In the genomic region with DNA sequence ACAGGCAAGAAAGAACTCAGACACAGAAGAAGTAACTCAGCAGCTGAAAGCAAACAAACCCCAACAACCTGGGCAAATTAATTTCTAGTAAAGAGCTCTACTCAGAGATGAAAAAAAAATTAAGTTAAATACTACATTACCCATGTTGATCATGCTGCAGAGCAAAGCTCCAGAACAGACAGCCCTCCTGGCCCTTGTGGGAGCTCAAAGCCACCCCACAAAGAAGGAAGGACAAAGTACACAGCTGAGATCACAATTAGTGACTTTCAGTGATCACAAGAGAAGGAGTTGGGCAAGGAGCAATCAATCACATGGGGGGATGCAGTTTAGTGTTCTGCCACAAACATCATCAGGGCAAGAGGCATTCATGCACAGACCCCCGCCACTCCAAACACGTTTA, we compare ENCODE assay signal across 20 cellular contexts.
A peak's percentile ranks its signal among the peaks of the same experiment; 100 is the strongest.
DNase-seq lines count a peak whose midpoint lies in the region; ATAC-seq, FAIRE-seq and TF ChIP-seq lines count a peak whose summit lies in the region.
"Had no signal": no experiment of that assay in that cellular context is flagged by ENCODE, and none has a peak within 500 bp of the region (broad histone marks: within the 10 kb centered on the region; RNA-seq: fewer than 3 reads in every experiment).

No MANE protein-coding gene starts in this region.

- H3K9me3 ChIP-seq in hepatocyte (ENCODE audit: low read depth): no peaks in the 10 kb centered on the region
- H3K9me3 ChIP-seq in small intestine (ENCODE audit: control insufficient read depth, low read depth): no peaks in the 10 kb centered on the region
- no peaks in the 10 kb centered on the region for H3K9me3 ChIP-seq in esophagus muscularis mucosa
- H3K9me3 ChIP-seq in osteoblast (ENCODE audit: low read depth, low read length): no peaks in the 10 kb centered on the region
- H3K9me3 ChIP-seq: BE2C had no signal

- H3K36me3 ChIP-seq in hepatocyte (replicated peaks; ENCODE audit: insufficient read depth, low read depth) (no peaks in the 10 kb centered on the region), small intestine (ENCODE audit: control insufficient read depth in 2 of 2, insufficient read depth in 2 of 2, low read length in 2 of 2) (no peaks in the 10 kb centered on the region), esophagus muscularis mucosa (no peaks in the 10 kb centered on the region), osteoblast (ENCODE audit: insufficient read depth, low read length) (no peaks in the 10 kb centered on the region)
- H3K36me3 ChIP-seq: BE2C had no signal

- H3K4me1 ChIP-seq in hepatocyte (ENCODE audit: insufficient read depth) (peaks cover 26% of the 10 kb centered on the region), small intestine (ENCODE audit: control insufficient read depth in 2 of 2, insufficient read depth in 1 of 2, low read depth in 1 of 2, low read length in 1 of 2) (peaks cover 5 to 6% of the 10 kb centered on the region in 2 donors), esophagus muscularis mucosa (no peaks in the 10 kb centered on the region), osteoblast (ENCODE audit: insufficient read depth, low read length) (no peaks in the 10 kb centered on the region)
- H3K4me1 ChIP-seq: BE2C had no signal

- H3K9me2 ChIP-seq in hepatocyte (replicated peaks; ENCODE audit: insufficient read depth): no peaks in the 10 kb centered on the region

- no peak for ATAC-seq in GM21526 (IDR thresholded peaks at IDR 0.05; ENCODE audit: low FRiP score, unreplicated experiment)

- no peak for TF ChIP-seq POLR2A in esophagus muscularis mucosa (IDR thresholded peaks at IDR 0.05; ENCODE audit: low read depth)

- peak; percentile 10 for DNase-seq in HuH-7 (ENCODE audit: low spot score)
- peak; percentile 70 for DNase-seq in NCI-H748 (lab: John Stamatoyannopoulos, UW; ENCODE audit: unreplicated experiment)
- peak; percentile 34 for DNase-seq in hepatocyte (ENCODE audit: low spot score)
- DNase-seq in small intestine: peak; percentile 81
- DNase-seq in esophagus muscularis mucosa (ENCODE audit: extremely low spot score): no peak
- DNase-seq in stimulated activated CD4-positive, alpha-beta T cell treated with anti-CD3 and anti-CD28 coated beads, Interleukin-4, amount 100 ng/mL, for 1 hour: no peak
- DNase-seq in osteoblast (ENCODE audit: insufficient read length, low spot score, missing footprints): no peak
- DNase-seq: ACHN; BE2C; CD4-positive, alpha-beta T cell; DMS153; DMS79; GDM1; H9; KBM-7 had no signal

- no peak for FAIRE-seq in small intestine (lab: Jason Lieb, UNC)
- FAIRE-seq: A204.1, H1 had no signal

- no peak for TF ChIP-seq EP300 in esophagus muscularis mucosa (IDR thresholded peaks at IDR 0.05)

- TF ChIP-seq CTCF in hepatocyte (IDR thresholded peaks at IDR 0.05; ENCODE audit: poor library complexity): no peak
- no peak for TF ChIP-seq CTCF in esophagus muscularis mucosa (IDR thresholded peaks at IDR 0.05)
- TF ChIP-seq CTCF in osteoblast (IDR thresholded peaks at IDR 0.05; ENCODE audit: extremely low read depth, low read depth, low read length): no peak

- no peaks in the 10 kb centered on the region for H4K20me1 ChIP-seq in hepatocyte (ENCODE audit: insufficient read depth, poor library complexity, severe bottlenecking)
- no peaks in the 10 kb centered on the region for H4K20me1 ChIP-seq in osteoblast (ENCODE audit: insufficient read depth, low read length)

- H3K27ac ChIP-seq in hepatocyte: peak overlapping the region; percentile 97
- H3K27ac ChIP-seq in small intestine (ENCODE audit: low read depth in 1 of 2, low read length in 1 of 2): peak overlapping the region in 1 of 2 donors; percentile 86
- no peak overlapping the region for H3K27ac ChIP-seq in esophagus muscularis mucosa (replicated peaks in 1 of 4)
- no peak overlapping the region for H3K27ac ChIP-seq in osteoblast (ENCODE audit: low read depth, low read length)
- H3K27ac ChIP-seq: C4-2B, HL-60 had no signal

- H3K4me3 ChIP-seq in hepatocyte (no peak overlapping the region), small intestine (ENCODE audit: low read depth in 1 of 2, low read length in 2 of 2) (peak overlapping the region in 1 of 2 donors; percentile 48), esophagus muscularis mucosa (no peak overlapping the region), osteoblast (ENCODE audit: insufficient read depth, low read length) (no peak overlapping the region)

- H2AFZ ChIP-seq in hepatocyte (no peak overlapping the region), osteoblast (ENCODE audit: low read length) (no peak overlapping the region)

- peak overlapping the region; percentile 50 for H3K4me2 ChIP-seq in hepatocyte
- no peak overlapping the region for H3K4me2 ChIP-seq in osteoblast (ENCODE audit: insufficient read depth, low read length)

- H3K79me2 ChIP-seq in hepatocyte (peaks cover 9% of the 10 kb centered on the region), osteoblast (ENCODE audit: insufficient read depth, low read length) (no peaks in the 10 kb centered on the region)

- 77% methylated on average over 2 of the region's 2 CpGs for WGBS in hepatocyte (ENCODE audit: low lambda C conversion rate, missing lambda C conversion rate)
- WGBS in small intestine, 3 donors: 17 to 57% (median 29%) methylated on average over 2 of the region's 2 CpGs
- 63% methylated on average over 2 of the region's 2 CpGs for whole genome bisulfite sequencing in esophagus muscularis mucosa

- H3K27me3 ChIP-seq in hepatocyte (no peaks in the 10 kb centered on the region), small intestine (ENCODE audit: control insufficient read depth in 2 of 2, insufficient read depth in 2 of 2, low read length in 2 of 2) (no peaks in the 10 kb centered on the region), esophagus muscularis mucosa (no peaks in the 10 kb centered on the region), osteoblast (ENCODE audit: insufficient read depth, low read length) (no peaks in the 10 kb centered on the region)
- H3K27me3 ChIP-seq: BE2C had no signal

- intact Hi-C loops in esophagus muscularis mucosa (cut with DNase I): no loop called here

Comparison
In these comparisons a context has a peak if more than half of its experiments do, and no peak if none do; other contexts are left out.
1. DNase-seq: peak in HuH-7 (single experiment), NCI-H748 (single experiment), hepatocyte (single experiment) and small intestine (single experiment); none in esophagus muscularis mucosa (single experiment), stimulated activated CD4-positive, alpha-beta T cell treated with anti-CD3 and anti-CD28 coated beads, Interleukin-4, amount 100 ng/mL, for 1 hour (single experiment) and osteoblast (single experiment).